ENCODE assay signal across 9 cellular contexts in the genomic region with DNA sequence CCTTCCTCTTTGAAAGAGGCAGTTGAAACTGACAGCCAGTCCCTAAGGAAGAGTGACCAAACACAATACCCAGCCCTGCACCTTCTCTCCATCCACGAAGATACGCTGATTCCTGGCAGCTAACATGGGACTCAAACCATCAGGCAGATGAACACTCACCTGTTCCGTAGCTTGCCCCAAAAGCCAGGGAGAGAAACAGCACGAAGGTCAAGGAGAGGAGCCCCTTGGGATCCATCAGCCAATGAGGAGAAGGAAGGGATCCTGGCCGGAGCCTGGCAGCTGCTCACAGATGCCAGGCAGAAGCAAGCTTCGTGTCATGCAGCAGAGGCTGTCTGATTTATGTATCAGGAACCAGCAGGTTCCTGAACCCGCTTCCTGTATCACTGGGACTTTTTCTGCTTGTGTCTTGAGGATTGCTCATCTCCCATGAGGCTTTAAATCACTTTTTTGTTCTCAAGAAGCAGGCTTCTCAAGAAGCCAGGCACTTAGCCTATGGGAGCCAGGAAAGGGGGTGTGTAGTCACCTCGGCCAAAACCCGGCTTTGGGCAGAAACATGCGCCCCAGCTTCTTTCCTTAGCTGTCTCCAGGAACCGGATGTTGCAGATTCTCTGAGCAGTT. TPM values are rescaled to one million over a fixed set of nuclear protein-coding genes. Genes with fewer than 3 reads are reported as not detected.
A peak's percentile ranks its signal among the peaks of the same experiment; 100 is the strongest.
DNase-seq lines count a peak whose midpoint lies in the region; ATAC-seq, FAIRE-seq and TF ChIP-seq lines count a peak whose summit lies in the region.
"Had no signal": no experiment of that assay in that cellular context is flagged by ENCODE, and none has a peak within 500 bp of the region (broad histone marks: within the 10 kb centered on the region; RNA-seq: fewer than 3 reads in every experiment).

A gene with protein sequence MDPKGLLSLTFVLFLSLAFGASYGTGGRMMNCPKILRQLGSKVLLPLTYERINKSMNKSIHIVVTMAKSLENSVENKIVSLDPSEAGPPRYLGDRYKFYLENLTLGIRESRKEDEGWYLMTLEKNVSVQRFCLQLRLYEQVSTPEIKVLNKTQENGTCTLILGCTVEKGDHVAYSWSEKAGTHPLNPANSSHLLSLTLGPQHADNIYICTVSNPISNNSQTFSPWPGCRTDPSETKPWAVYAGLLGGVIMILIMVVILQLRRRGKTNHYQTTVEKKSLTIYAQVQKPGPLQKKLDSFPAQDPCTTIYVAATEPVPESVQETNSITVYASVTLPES (minus strand): TSS at position 334 of the 618 bp plus-strand sequence. CDS start 99 bp downstream, at position 235.

- no peak within 1 kb of the TSS for H3K9ac ChIP-seq in HepG2 (ENCODE audit: insufficient read depth, low read depth, low read length)
- H3K9ac ChIP-seq: parathyroid adenoma had no signal

- DNase-seq in right lobe of liver (no peak), HepG2 (ENCODE audit: low spot score) (no peak), spleen (peak; percentile 80), GM10248 (ENCODE audit: extremely low spot score) (no peak), NCI-H146 (lab: John Stamatoyannopoulos, UW) (no peak)
- peak; percentile 45 to 53 for DNase-seq in activated T-cell treated with anti-CD3 and anti-CD28 coated beads, Interleukin-2, amount 50 U/mL, for 72 hours

- TF ChIP-seq POLR2A in right lobe of liver (IDR thresholded peaks at IDR 0.05) (no peak), HepG2 (IDR thresholded peaks at IDR 0.05; ENCODE audit: insufficient read depth in 1 of 2, low read depth in 2 of 2, low read length in 2 of 2) (no peak), spleen (IDR thresholded peaks at IDR 0.05) (peak in 1 of 3 donors; percentile 30)

- peaks cover 0 to 4% of the 10 kb centered on the region in 2 donors for H3K9me3 Mint-ChIP-seq in activated T-cell treated with anti-CD3 and anti-CD28 coated beads, Interleukin-2, amount 50 U/mL, for 72 hours

- POLR2A ChIA-PET in HepG2 (lab: Yijun Ruan, JAX) = no interaction called here
- POLR2A ChIA-PET in GM10248 (lab: Yijun Ruan, JAX) = interaction anchor here (0.6 to 1.2 kb wide), 3 partner anchors 9 to 66 kb away, joined by 3 to 6 read pairs (median 4); no protein-coding TSS in a partner anchor

- no peak for FAIRE-seq in HepG2 (lab: Jason Lieb, UNC)

- 38% methylated on average over 8 of the region's 11 CpGs for WGBS in right lobe of liver (ENCODE audit: insufficient coverage, low coverage, low lambda C conversion rate, missing lambda C conversion rate)
- WGBS in HepG2 (ENCODE audit: low lambda C conversion rate) = 21% methylated on average over 8 of the region's 11 CpGs
- WGBS in spleen, 5 donors = 23 to 29% (median 27%) methylated on average over 11 of the region's 11 CpGs

- TF ChIP-seq EP300 in HepG2 (IDR thresholded peaks at IDR 0.05; ENCODE audit: low read depth in 2 of 2, low read length in 2 of 2) (no peak), HepG2 (CRISPR knock-in tag; IDR thresholded peaks at IDR 0.05; ENCODE audit: borderline replicate concordance) (no peak)

- H3K27me3 ChIP-seq in right lobe of liver (no peaks in the 10 kb centered on the region), HepG2 (ENCODE audit: control insufficient read depth in 1 of 2, insufficient read depth in 2 of 2, low read length in 2 of 2) (peaks cover 0 to 3% of the 10 kb centered on the region in 2 experiments; a peak in 2 of 5 replicates), spleen (replicated peaks in 1 of 7) (no peaks in the 10 kb centered on the region)

- H3K36me3 Mint-ChIP-seq in activated T-cell treated with anti-CD3 and anti-CD28 coated beads, Interleukin-2, amount 50 U/mL, for 72 hours (ENCODE audit: insufficient read depth in 2 of 2) = peaks cover 21 to 23% of the 10 kb centered on the region in 2 donors

- no peaks in the 10 kb centered on the region for H3K79me2 ChIP-seq in HepG2 (ENCODE audit: insufficient read depth, low read length)
- H3K79me2 ChIP-seq: parathyroid adenoma had no signal

- H3K4me1 ChIP-seq in right lobe of liver = no peaks in the 10 kb centered on the region
- H3K4me1 ChIP-seq in HepG2 (ENCODE audit: insufficient read depth, low read length) = no peaks in the 10 kb centered on the region
- H3K4me1 ChIP-seq in spleen = peaks cover 10 to 88% (median 30%) of the 10 kb centered on the region in 6 donors
- H3K4me1 ChIP-seq: parathyroid adenoma had no signal

- H3K27ac ChIP-seq in right lobe of liver (no peak within 1 kb of the TSS), HepG2 (ENCODE audit: extremely low read length, insufficient read depth, low read length) (no peak within 1 kb of the TSS), spleen (peak within 1 kb of the TSS; percentile 4 to 86 (median 76))
- H3K27ac ChIP-seq: parathyroid adenoma had no signal

- no peak within 1 kb of the TSS for H3K4me3 ChIP-seq in right lobe of liver
- no peak within 1 kb of the TSS for H3K4me3 ChIP-seq in HepG2 (replicated peaks in 1 of 3; ENCODE audit: insufficient read depth in 1 of 3, low read depth in 2 of 3, low read length in 3 of 3)
- peak within 1 kb of the TSS; percentile 19 to 64 (median 37) for H3K4me3 ChIP-seq in spleen

- H3K27ac Mint-ChIP-seq in activated T-cell treated with anti-CD3 and anti-CD28 coated beads, Interleukin-2, amount 50 U/mL, for 72 hours = peak within 1 kb of the TSS; percentile 100

- H3K4me2 ChIP-seq in HepG2 (ENCODE audit: low read depth, low read length) = no peak within 1 kb of the TSS

- no peak within 1 kb of the TSS for H2AFZ ChIP-seq in HepG2 (ENCODE audit: low read length)
- H2AFZ ChIP-seq: parathyroid adenoma had no signal

- H3K36me3 ChIP-seq in right lobe of liver (no peaks in the 10 kb centered on the region), HepG2 (replicated peaks in 1 of 2; ENCODE audit: control insufficient read depth in 1 of 2, insufficient read depth in 2 of 2, low read length in 2 of 2) (no peaks in the 10 kb centered on the region), spleen (no peaks in the 10 kb centered on the region)

- in situ Hi-C loops in HepG2 (cut with HindIII; ENCODE audit: extremely low pct_ligation_motif_present, low pct_unique_long_range_greater_than_20kb) = no loop called here

- peak in 3 of 4 donors; percentile 30 to 45 (median 41) for ATAC-seq in right lobe of liver
- ATAC-seq in HepG2 = no peak
- ATAC-seq in HG03354 (IDR thresholded peaks at IDR 0.05; ENCODE audit: poor library complexity, severe bottlenecking, unreplicated experiment) = peak; percentile 63
- peak; percentile 78 for ATAC-seq in activated T-cell treated with anti-CD3 and anti-CD28 coated beads, Interleukin-2, amount 50 U/mL, for 72 hours (replicated peaks in 1 of 2)
- ATAC-seq in SK-N-SH treated with all-trans-retinoic acid at 6 μM for 48 hours = no peak

- no peaks in the 10 kb centered on the region for H3K27me3 Mint-ChIP-seq in activated T-cell treated with anti-CD3 and anti-CD28 coated beads, Interleukin-2, amount 50 U/mL, for 72 hours (ENCODE audit: low read depth)

- peak within 1 kb of the TSS; percentile 98 to 99 for H3K4me3 Mint-ChIP-seq in activated T-cell treated with anti-CD3 and anti-CD28 coated beads, Interleukin-2, amount 50 U/mL, for 72 hours

- H4K20me1 ChIP-seq in HepG2 (ENCODE audit: insufficient read depth, low read length) = no peaks in the 10 kb centered on the region

- intact Hi-C loops in right lobe of liver (cut with DNase I) = no loop called here
- intact Hi-C loops in HepG2 (cut with micrococcal nuclease; ENCODE audit: unreplicated experiment) = no loop called here
- intact Hi-C loops in spleen (cut with DNase I; ENCODE audit: low total_unique reads) = no loop called here

- CTCF ChIA-PET in HepG2 (lab: Yijun Ruan, JAX; ENCODE audit: low intra/inter-chr PET ratio, low total read pairs) = no interaction called here
- CTCF ChIA-PET in GM10248 (lab: Yijun Ruan, JAX) = interaction anchor here (0.9 to 2.6 kb wide), 8 partner anchors 9 to 188 kb away, joined by 3 to 13 read pairs (median 4); no protein-coding TSS in a partner anchor

- no TSS peak for BruUV-seq in HepG2 (replicated peaks; lab: Mats Ljungman, UMichigan)

- no peak for TF ChIP-seq RAD21 in HepG2 (CRISPR knock-in tag; IDR thresholded peaks at IDR 0.05)

- TF ChIP-seq CTCF in right lobe of liver (IDR thresholded peaks at IDR 0.05) = no peak
- TF ChIP-seq CTCF in HepG2 (CRISPR knock-in tag; IDR thresholded peaks at IDR 0.05) = no peak
- no peak for TF ChIP-seq CTCF in spleen (IDR thresholded peaks at IDR 0.05 in 8 of 11, conservative IDR thresholded peaks at IDR 0.05 in 3 of 11)
- no peak for TF ChIP-seq CTCF in GM10248 (IDR thresholded peaks at IDR 0.05; ENCODE audit: control extremely low read depth, extremely low read depth, low read depth, missing control alignments)

- H3K4me1 Mint-ChIP-seq in activated T-cell treated with anti-CD3 and anti-CD28 coated beads, Interleukin-2, amount 50 U/mL, for 72 hours (ENCODE audit: low read depth) = peaks cover 66% of the 10 kb centered on the region

- H3K9me3 ChIP-seq in right lobe of liver (no peaks in the 10 kb centered on the region), HepG2 (ENCODE audit: low read length) (no peaks in the 10 kb centered on the region), spleen (no peaks in the 10 kb centered on the region)

RNA-seq across cellular contexts. Expression of the gene that starts here (rescaled TPM):
- under 1 TPM; 0.20 to 0.42 (median 0.28) TPM for total RNA-seq in right lobe of liver
- total RNA-seq in HepG2 (2016; rRNA removed; fragmentation: Illumina TruSeq; extraction: Trizol) = not detected in 2 replicates
- not detected in 2 replicates for total RNA-seq in HepG2 (2016; cell fraction: cytosol; rRNA removed; fragmentation: Illumina TruSeq; extraction: Trizol; ENCODE audit: low read depth)
- not detected in 2 replicates for total RNA-seq in HepG2 (2016; cell fraction: insoluble cytoplasmic fraction; rRNA removed; fragmentation: Illumina TruSeq; extraction: Trizol)
- not detected in 2 replicates for total RNA-seq in HepG2 (2016; cell fraction: membrane; rRNA removed; fragmentation: Illumina TruSeq; extraction: Trizol)
- not detected in 2 replicates for total RNA-seq in HepG2 (2016; cell fraction: nucleus; rRNA removed; fragmentation: Illumina TruSeq; extraction: Trizol)
- polyA plus RNA-seq in HepG2 (2011; rRNA removed) = not detected in 2 replicates
- not detected in 2 replicates for polyA plus RNA-seq in HepG2 (2011; cell fraction: cytosol; rRNA removed)
- 0.11 and 0.21 TPM in 2 replicates for polyA plus RNA-seq in HepG2 (2011; cell fraction: nucleus; rRNA removed)
- not detected in 2 replicates for polyA plus RNA-seq in HepG2 (2012)
- not detected in 2 replicates for polyA plus RNA-seq in HepG2 (2016; cell fraction: cytosol; fragmentation: Illumina TruSeq; extraction: Trizol; ENCODE audit: low read depth)
- not detected in 2 replicates for polyA plus RNA-seq in HepG2 (2016; cell fraction: insoluble cytoplasmic fraction; fragmentation: Illumina TruSeq; extraction: Trizol; ENCODE audit: low read depth)
- not detected in 2 replicates for polyA plus RNA-seq in HepG2 (2016; cell fraction: membrane; fragmentation: Illumina TruSeq; extraction: Trizol; ENCODE audit: low read depth)
- not detected in 2 replicates for polyA plus RNA-seq in HepG2 (2016; cell fraction: nucleus; fragmentation: Illumina TruSeq; extraction: Trizol; ENCODE audit: insufficient read depth, low read depth)
- not detected in 2 replicates for polyA minus RNA-seq in HepG2 (2011; rRNA and poly(A)+ RNA removed; ENCODE audit: low replicate concordance)
- not detected in 2 replicates for polyA minus RNA-seq in HepG2 (2011; cell fraction: cytosol; rRNA and poly(A)+ RNA removed)
- polyA minus RNA-seq in HepG2 (2011; cell fraction: nucleus; rRNA and poly(A)+ RNA removed) = not detected in 2 replicates
- 100 to 1,000 TPM in 1 of 2 donors, 10 to 100 TPM in 1; 81.4 to 134 TPM for total RNA-seq in activated T-cell treated with anti-CD3 and anti-CD28 coated beads, Interleukin-2, amount 50 U/mL, for 72 hours
- total RNA-seq in spleen = 10 to 100 TPM in 6 of 7 donors, 1 to 10 TPM in 1; 7.4 to 18.3 (median 11.3) TPM
- 1 to 10 TPM; 2.8 to 3.9 (median 3.2) TPM for polyA plus RNA-seq in spleen

Comparison
In these comparisons a context has a peak if more than half of its experiments do, and no peak if none do; other contexts are left out.
1. RNA of the gene that starts here (total RNA-seq): 81.4 to 134 TPM in activated T-cell treated with anti-CD3 and anti-CD28 coated beads, Interleukin-2, amount 50 U/mL, for 72 hours and 7.4 to 18.3 TPM in spleen; 0.20 to 0.42 TPM in right lobe of liver and not detected in HepG2; every median in the first group is over 4 times any median in the second.
2. RNA of the gene that starts here (total RNA-seq): 81.4 to 134 TPM in activated T-cell treated with anti-CD3 and anti-CD28 coated beads, Interleukin-2, amount 50 U/mL, for 72 hours; 7.4 to 18.3 TPM in spleen; every median in the first group is over 4 times any median in the second.
3. Peak in ATAC-seq in right lobe of liver; RNA of the gene not detected or under 1 TPM.
4. ATAC-seq: peak in HG03354 (single experiment) and activated T-cell treated with anti-CD3 and anti-CD28 coated beads, Interleukin-2, amount 50 U/mL, for 72 hours (2 of 2); none in HepG2 (single experiment) and SK-N-SH treated with all-trans-retinoic acid at 6 μM for 48 hours (single experiment).
5. DNase-seq: peak in activated T-cell treated with anti-CD3 and anti-CD28 coated beads, Interleukin-2, amount 50 U/mL, for 72 hours (2 of 2) and spleen (single experiment); none in right lobe of liver (0 of 3), HepG2 (single experiment), GM10248 (single experiment) and NCI-H146 (single experiment).
6. H3K27ac ChIP-seq: peak in spleen (8 of 8); none in right lobe of liver (0 of 3) and HepG2 (single experiment).
7. H3K4me3 ChIP-seq: peak in spleen (8 of 8); none in right lobe of liver (0 of 3) and HepG2 (0 of 3).